In the genomic region with DNA sequence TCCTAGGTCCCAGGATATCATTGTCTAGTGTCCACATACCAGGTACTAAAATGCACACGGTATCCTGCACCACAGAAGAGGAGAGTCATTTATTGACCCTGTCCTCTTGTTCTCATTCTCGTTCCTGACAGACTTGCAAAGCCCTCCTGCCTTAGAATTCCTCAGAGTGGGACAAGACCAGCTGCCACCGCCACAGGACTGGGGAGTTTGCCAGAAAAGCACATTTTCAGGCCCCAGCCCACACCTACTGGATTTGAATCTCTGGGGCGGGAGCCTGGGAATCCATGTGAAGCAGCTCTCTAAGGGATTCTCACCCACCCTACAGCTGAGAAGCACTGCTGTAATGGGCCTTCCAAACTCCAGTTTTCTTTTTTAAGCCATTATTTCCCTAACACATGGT, we compare ENCODE assay signal across 26 cellular contexts.
DNase-seq lines count a peak whose midpoint lies in the region; ATAC-seq, FAIRE-seq and TF ChIP-seq lines count a peak whose summit lies in the region.
"Had no signal": no experiment of that assay in that cellular context is flagged by ENCODE, and none has a peak within 500 bp of the region (broad histone marks: within the 10 kb centered on the region; RNA-seq: fewer than 3 reads in every experiment).

No MANE protein-coding gene starts in this region.

- no peaks in the 10 kb centered on the region for H3K79me2 ChIP-seq in H1 (ENCODE audit: control insufficient read depth in 1 of 2, insufficient read depth in 2 of 2, low read length in 2 of 2)

- peak overlapping the region in 1 of 2 experiments; percentile 40; a peak in 1 of 4 replicates for H4K8ac ChIP-seq in IMR-90 (ENCODE audit: low read depth in 2 of 2, low read length in 2 of 2)
- H4K8ac ChIP-seq in H1 (ENCODE audit: extremely low read depth, insufficient read depth, low read length), result no peak overlapping the region

- H3K4me2 ChIP-seq in A549, result no peak overlapping the region
- no peak overlapping the region for H3K4me2 ChIP-seq in IMR-90 (ENCODE audit: low read depth, low read length)
- no peak overlapping the region for H3K4me2 ChIP-seq in H1 (ENCODE audit: insufficient read depth in 1 of 2, low read depth in 2 of 2, low read length in 2 of 2)

- DNase-seq in A549 (ENCODE audit: low read depth in 1 of 2, low spot score in 1 of 2) (no peak), IMR-90 (no peak), SJSA1 (ENCODE audit: low read depth in 1 of 2, low spot score in 2 of 2) (peak in 1 of 2 experiments; percentile 15), H1 (ENCODE audit: low read depth in 1 of 2, low spot score in 2 of 2) (peak in 1 of 2 experiments; percentile 39), esophagus muscularis mucosa (ENCODE audit: extremely low spot score) (no peak)
- no peak for DNase-seq in NK-92 treated with Interleukin-12 subunit alpha and Interleukin-12 subunit beta, amount 100 ng/mL, for 24 hours (lab: John Stamatoyannopoulos, UW)
- DNase-seq: ACHN, BE2C, GDM1, GOT3, Karpas-422, NCI-H1092, NCI-H1436, NCI-H1930, NCI-H446 treated with DMSO at 0.1 percent for 48 hours, NCI-H526, NCI-H82, Peyer's patch, SHP77 treated with DMSO at 0.1 percent for 48 hours had no signal

- intact Hi-C loops in IMR-90 (cut with micrococcal nuclease), result no loop called here
- intact Hi-C loops in esophagus muscularis mucosa (cut with DNase I), result no loop called here

- peak overlapping the region; percentile 87 for H2BK120ac ChIP-seq in IMR-90 (ENCODE audit: low read depth, low read length)
- no peak overlapping the region for H2BK120ac ChIP-seq in H1 (replicated peaks; ENCODE audit: low read depth, low read length)

- CTCF ChIA-PET in A549 (lab: Yijun Ruan, JAX) (interaction anchor here (0.6 to 0.7 kb wide), 2 partner anchors 10 to 794 kb away, joined by 3 read pairs; no protein-coding TSS in a partner anchor), IMR-90 (lab: Yijun Ruan, JAX) (no interaction called here), H1 (lab: Charles Lee; ENCODE audit: partially characterized antibody) (interaction anchor here (1.0 kb wide), 1 partner anchor 121 kb away, joined by 3 read pairs; no protein-coding TSS in a partner anchor)

- no peaks in the 10 kb centered on the region for H3K79me1 ChIP-seq in IMR-90 (ENCODE audit: low read depth in 1 of 2, low read length in 2 of 2)
- no peaks in the 10 kb centered on the region for H3K79me1 ChIP-seq in H1 (ENCODE audit: low read depth, low read length)

- H4K91ac ChIP-seq in IMR-90 (ENCODE audit: insufficient read depth, low read depth, low read length) (peak overlapping the region; percentile 85), H1 (replicated peaks; ENCODE audit: insufficient read length, low read length) (no peak overlapping the region)

- BruUV-seq in IMR-90 (replicated peaks; lab: Mats Ljungman, UMichigan), result no TSS peak

- H3K23me2 ChIP-seq in H1 (ENCODE audit: low read depth, low read length), result no peaks in the 10 kb centered on the region

- H4K20me1 ChIP-seq in IMR-90 (ENCODE audit: insufficient read depth, low read length) (no peaks in the 10 kb centered on the region), H1 (replicated peaks in 1 of 2; ENCODE audit: control insufficient read depth in 1 of 2, insufficient read depth in 2 of 2, low read length in 2 of 2) (no peaks in the 10 kb centered on the region)

- no peak overlapping the region for H2AK9ac ChIP-seq in IMR-90 (replicated peaks; ENCODE audit: low read depth, low read length, poor library complexity)

- POLR2A ChIA-PET in A549 (lab: Yijun Ruan, JAX), result no interaction called here
- POLR2A ChIA-PET in IMR-90 (lab: Charles Lee; ENCODE audit: unreplicated experiment), result no interaction called here
- POLR2A ChIA-PET in H1 (lab: Charles Lee; ENCODE audit: partially characterized antibody), result no interaction called here

- no peak for TF ChIP-seq EP300 in A549 (IDR thresholded peaks at IDR 0.05)
- TF ChIP-seq EP300 in H1 (IDR thresholded peaks at IDR 0.05; ENCODE audit: borderline replicate concordance in 1 of 2, low read depth in 2 of 2, low read length in 2 of 2), result no peak
- TF ChIP-seq EP300 in esophagus muscularis mucosa (IDR thresholded peaks at IDR 0.05), result no peak
- no peak for TF ChIP-seq EP300 in gastroesophageal sphincter (IDR thresholded peaks at IDR 0.05)

- H3K4me3 ChIP-seq in A549 (no peak overlapping the region), IMR-90 (ENCODE audit: insufficient read depth, low read depth, low read length) (no peak overlapping the region), SJSA1 (no peak overlapping the region), H1 (ENCODE audit: extremely low read depth in 1 of 4, insufficient read depth in 2 of 4, low read depth in 3 of 4, low read length in 4 of 4) (no peak overlapping the region), esophagus muscularis mucosa (no peak overlapping the region), gastroesophageal sphincter (no peak overlapping the region)
- H3K4me3 ChIP-seq: GM12878, Peyer's patch had no signal

- peak overlapping the region; percentile 97; the same call in 2 of the 3 replicates for H2BK15ac ChIP-seq in IMR-90 (ENCODE audit: low read depth, low read length)
- H2BK15ac ChIP-seq in H1 (ENCODE audit: low read length), result no peak overlapping the region; the same call in 1 of the 2 replicates

- H3K9ac ChIP-seq in IMR-90 (ENCODE audit: low read depth, low read length) (no peak overlapping the region), H1 (replicated peaks in 1 of 4; ENCODE audit: extremely low read depth in 1 of 4, low read depth in 3 of 4, low read length in 3 of 4) (no peak overlapping the region)

- H3K14ac ChIP-seq in IMR-90 (replicated peaks; ENCODE audit: low read depth, low read length) (peak overlapping the region; percentile 66; the same call in 1 of the 2 replicates), H1 (ENCODE audit: insufficient read length) (no peak overlapping the region)

- no peak overlapping the region; the same call in 1 of the 2 replicates for H4K5ac ChIP-seq in IMR-90 (ENCODE audit: low read depth, low read length)
- no peak overlapping the region for H4K5ac ChIP-seq in H1 (ENCODE audit: insufficient read length, low read depth, low read length)

- no peak overlapping the region for H3K56ac ChIP-seq in IMR-90 (ENCODE audit: extremely low read depth, insufficient read depth, low read length)
- no peak overlapping the region for H3K56ac ChIP-seq in H1 (replicated peaks; ENCODE audit: insufficient read length, low read depth, low read length)

- TF ChIP-seq POLR2A in A549 (IDR thresholded peaks at IDR 0.05; ENCODE audit: low read length), result no peak
- no peak for TF ChIP-seq POLR2A in IMR-90 (IDR thresholded peaks at IDR 0.05; ENCODE audit: low read depth, low read length)
- TF ChIP-seq POLR2A in H1 (IDR thresholded peaks at IDR 0.05; ENCODE audit: control extremely low read depth in 1 of 2, low read depth in 2 of 2, low read length in 2 of 2), result no peak
- TF ChIP-seq POLR2A in esophagus muscularis mucosa (IDR thresholded peaks at IDR 0.05; ENCODE audit: low read depth), result no peak
- no peak for TF ChIP-seq POLR2A in gastroesophageal sphincter (IDR thresholded peaks at IDR 0.05)

- H3K27me3 ChIP-seq in IMR-90 (ENCODE audit: control insufficient read depth, insufficient read depth, low read length) (no peaks in the 10 kb centered on the region), SJSA1 (replicated peaks) (no peaks in the 10 kb centered on the region), H1 (replicated peaks in 1 of 4; ENCODE audit: control insufficient read depth in 3 of 4, extremely low read depth in 1 of 4, insufficient read depth in 3 of 4, low read length in 3 of 4) (no peaks in the 10 kb centered on the region), esophagus muscularis mucosa (no peaks in the 10 kb centered on the region), gastroesophageal sphincter (no peaks in the 10 kb centered on the region)
- H3K27me3 ChIP-seq: BE2C, Peyer's patch had no signal

- dilution Hi-C loops in IMR-90 (cut with HindIII; ENCODE audit: low sequenced_read_pairs, unreplicated experiment), result no loop called here

- peak overlapping the region; percentile 85; the same call in 1 of the 2 replicates for H2BK12ac ChIP-seq in H1 (ENCODE audit: low read depth, low read length)

- H3K4me1 ChIP-seq in A549 (peaks cover 49% of the 10 kb centered on the region), IMR-90 (ENCODE audit: control insufficient read depth, insufficient read depth, low read length) (peaks cover 18% of the 10 kb centered on the region), SJSA1 (replicated peaks) (peaks cover 50% of the 10 kb centered on the region), H1 (replicated peaks in 1 of 4; ENCODE audit: control insufficient read depth in 3 of 4, insufficient read depth in 4 of 4, low read length in 3 of 4) (no peaks in the 10 kb centered on the region; a peak in 1 of 7 replicates), esophagus muscularis mucosa (no peaks in the 10 kb centered on the region), gastroesophageal sphincter (no peaks in the 10 kb centered on the region)
- H3K4me1 ChIP-seq: BE2C, Peyer's patch had no signal

- H2BK5ac ChIP-seq in IMR-90 (ENCODE audit: low read depth, low read length, poor library complexity, severe bottlenecking) (no peak overlapping the region), H1 (ENCODE audit: low read depth, low read length) (no peak overlapping the region; the same call in 1 of the 2 replicates)

- H3K18ac ChIP-seq in IMR-90 (ENCODE audit: low read depth, low read length) (peak overlapping the region; percentile 78), H1 (ENCODE audit: extremely low read depth, low read length) (no peak overlapping the region)

- WGBS in A549 (ENCODE audit: missing lambda C conversion rate), result 95% methylated on average over 4 of the region's 4 CpGs
- WGBS in IMR-90 (ENCODE audit: extremely low coverage in 2 of 2, insufficient read length in 1 of 2), 2 experiments, result 80% methylated on average over 1 of the region's 4 CpGs; no CpG with 5 or more reads in 1 of the 2 experiments
- 93% methylated on average over 4 of the region's 4 CpGs; no CpG with 5 or more reads in 1 of the 2 experiments for WGBS in H1 (ENCODE audit: extremely low coverage in 1 of 2, insufficient coverage in 1 of 2, insufficient read length in 1 of 2, insufficient replicate concordance in 2 of 2, low coverage in 1 of 2, low lambda C conversion rate in 2 of 2, missing lambda C conversion rate in 1 of 2), 2 experiments
- 92% methylated on average over 4 of the region's 4 CpGs for WGBS in esophagus muscularis mucosa
- WGBS in gastroesophageal sphincter (ENCODE audit: low coverage in 1 of 2), 2 donors, result 77 to 90% methylated on average over 2 to 3 of the region's 4 CpGs

- H3K27ac ChIP-seq in A549 (peak overlapping the region; percentile 53 to 66; a peak in 5 of 6 replicates), IMR-90 (ENCODE audit: insufficient read depth, low read length) (no peak overlapping the region), SJSA1 (peak overlapping the region; percentile 84; the same call in 1 of the 2 replicates), H1 (ENCODE audit: low read depth, low read length) (no peak overlapping the region; the same call in 1 of the 2 replicates), esophagus muscularis mucosa (replicated peaks in 1 of 4) (no peak overlapping the region), gastroesophageal sphincter (no peak overlapping the region)
- H3K27ac ChIP-seq: 22Rv1, HL-60, Peyer's patch had no signal

- in situ Hi-C loops in IMR-90 (cut with MboI; ENCODE audit: low sequenced_read_pairs), result no loop called here

- H2BK20ac ChIP-seq in IMR-90 (ENCODE audit: low read depth, low read length) (peak overlapping the region; percentile 93), H1 (ENCODE audit: low read length) (no peak overlapping the region)

- no peaks in the 10 kb centered on the region for H3K9me3 ChIP-seq in A549
- no peaks in the 10 kb centered on the region for H3K9me3 ChIP-seq in IMR-90 (ENCODE audit: control insufficient read depth, insufficient read depth, low read length)
- H3K9me3 ChIP-seq in SJSA1 (replicated peaks), result no peaks in the 10 kb centered on the region
- H3K9me3 ChIP-seq in H1 (ENCODE audit: insufficient read depth in 2 of 2, low read depth in 1 of 2, low read length in 1 of 2), result no peaks in the 10 kb centered on the region
- H3K9me3 ChIP-seq in esophagus muscularis mucosa, result no peaks in the 10 kb centered on the region
- no peaks in the 10 kb centered on the region for H3K9me3 ChIP-seq in gastroesophageal sphincter
- H3K9me3 ChIP-seq: BE2C, Peyer's patch had no signal

- H2AFZ ChIP-seq in IMR-90 (replicated peaks; ENCODE audit: low read length, poor library complexity) (no peak overlapping the region), H1 (ENCODE audit: low read length) (no peak overlapping the region)

- H3K9me1 ChIP-seq in IMR-90 (ENCODE audit: insufficient read depth, low read length), result peaks cover 15% of the 10 kb centered on the region

- TF ChIP-seq RAD21 in A549 (conservative IDR thresholded peaks at IDR 0.05 in 1 of 2, IDR thresholded peaks at IDR 0.05 in 1 of 2) (no peak), IMR-90 (IDR thresholded peaks at IDR 0.05; ENCODE audit: low read length) (no peak), H1 (IDR thresholded peaks at IDR 0.05 in 1 of 2, conservative IDR thresholded peaks at IDR 0.05 in 1 of 2; ENCODE audit: low read depth in 2 of 2, low read length in 2 of 2) (no peak)

- ATAC-seq in A549, result no peak
- ATAC-seq in IMR-90 (ENCODE audit: low read depth), result no peak
- ATAC-seq in HG03565 (IDR thresholded peaks at IDR 0.05; ENCODE audit: unreplicated experiment), result no peak
- no peak for ATAC-seq in gastroesophageal sphincter
- ATAC-seq: GM12878, HCT116 had no signal

- TF ChIP-seq CTCF in A549 (IDR thresholded peaks at IDR 0.05), result no peak
- no peak for TF ChIP-seq CTCF in IMR-90 (conservative IDR thresholded peaks at IDR 0.05; ENCODE audit: low read depth, low read length)
- TF ChIP-seq CTCF in H1 (IDR thresholded peaks at IDR 0.05; ENCODE audit: control extremely low read depth in 1 of 3, insufficient read depth in 1 of 3, low read depth in 1 of 3, low read length in 3 of 3), result no peak
- no peak for TF ChIP-seq CTCF in esophagus muscularis mucosa (IDR thresholded peaks at IDR 0.05)
- TF ChIP-seq CTCF in gastroesophageal sphincter (IDR thresholded peaks at IDR 0.05), result no peak

- H3K23ac ChIP-seq in IMR-90 (ENCODE audit: low read depth, low read length), result peak overlapping the region; percentile 52; the same call in 1 of the 2 replicates
- H3K23ac ChIP-seq in H1 (ENCODE audit: insufficient read length), result no peak overlapping the region

- H3K4ac ChIP-seq in IMR-90 (ENCODE audit: low read depth, low read length) (peak overlapping the region; percentile 87), H1 (replicated peaks; ENCODE audit: insufficient read length, low read depth, low read length) (no peak overlapping the region)

- H2AK5ac ChIP-seq in IMR-90 (ENCODE audit: low read depth, low read length) (peak overlapping the region; percentile 87), H1 (ENCODE audit: low read depth, low read length) (no peak overlapping the region)

- H3K36me3 ChIP-seq in IMR-90 (ENCODE audit: control insufficient read depth, insufficient read depth, low read length) (no peaks in the 10 kb centered on the region), SJSA1 (no peaks in the 10 kb centered on the region), H1 (ENCODE audit: control insufficient read depth in 2 of 4, insufficient read depth in 4 of 4, low read length in 3 of 4) (no peaks in the 10 kb centered on the region), esophagus muscularis mucosa (no peaks in the 10 kb centered on the region), gastroesophageal sphincter (no peaks in the 10 kb centered on the region)
- H3K36me3 ChIP-seq: BE2C, Peyer's patch had no signal

- FAIRE-seq in A549 (lab: Jason Lieb, UNC), result no peak
- no peak for FAIRE-seq in H1 (lab: Jason Lieb, UNC)
- FAIRE-seq: D721Med, GM12878 had no signal

Comparison
In these comparisons a context has a peak if more than half of its experiments do, and no peak if none do; other contexts are left out.
1. H3K27ac ChIP-seq: peak in A549 (2 of 2) and SJSA1 (single experiment); none in IMR-90 (single experiment), H1 (single experiment), esophagus muscularis mucosa (0 of 4) and gastroesophageal sphincter (0 of 4).